In genomic region chr17:30253316-30253715, GRCh38 we compare ENCODE assay signal across 14 cellular contexts. TPM values are rescaled to one million over a fixed set of nuclear protein-coding genes. Genes with fewer than 3 reads are reported as not detected.
"Had no signal": no experiment of that assay in that cellular context is flagged by ENCODE, and none has a peak within 500 bp of the region (broad histone marks: within the 10 kb centered on the region; RNA-seq: fewer than 3 reads in every experiment).

No MANE protein-coding gene starts in this region.

- H3K9me3 Mint-ChIP-seq: activated naive CD4-positive, alpha-beta T cell treated with anti-CD3 and anti-CD28 coated beads, Interleukin-2, amount 10 ng/mL, durations not matched to agents 7 days and 5 days; activated T-helper 2 cell treated with anti-CD3 and anti-CD28 coated beads, Interferon-gamma antibody, Interleukin-2, Interleukin-4, amounts not matched to agents 10 μg/mL and 5 μg/mL and 100 μg/mL, durations not matched to agents 14 hours and 24 hours and 36 hours; immature natural killer cell had no signal

- ATAC-seq: body of pancreas, esophagus mucosa, right lobe of liver had no signal

- H3K27me3 ChIP-seq: adrenal gland, body of pancreas, right lobe of liver had no signal

- DNase-seq: activated CD4-positive, alpha-beta T cell treated with anti-CD3 and anti-CD28 coated beads for 48 hours; activated naive CD4-positive, alpha-beta T cell treated with anti-CD3 and anti-CD28 coated beads, Interleukin-2, amount 10 ng/mL, durations not matched to agents 7 days and 5 days; adrenal gland; body of pancreas; cerebellar nuclear complex; dermis blood vessel endothelial cell; immature natural killer cell; mesendoderm; right lobe of liver; stimulated activated CD4-positive, alpha-beta T cell treated with anti-CD3 and anti-CD28 coated beads, Interleukin-1b, Interleukin-23, amount 100 ng/mL, for 48 hours; stimulated activated naive CD4-positive, alpha-beta T cell; T1000 had no signal

- H3K27me3 Mint-ChIP-seq: activated naive CD4-positive, alpha-beta T cell treated with anti-CD3 and anti-CD28 coated beads, Interleukin-2, amount 10 ng/mL, durations not matched to agents 7 days and 5 days had no signal

- H3K4me3 ChIP-seq: adrenal gland, body of pancreas, right lobe of liver had no signal

- H3K9me3 ChIP-seq: adrenal gland, body of pancreas, right lobe of liver had no signal

- H3K4me1 Mint-ChIP-seq: activated naive CD4-positive, alpha-beta T cell treated with anti-CD3 and anti-CD28 coated beads, Interleukin-2, amount 10 ng/mL, durations not matched to agents 7 days and 5 days had no signal

- H3K27ac Mint-ChIP-seq: activated naive CD4-positive, alpha-beta T cell treated with anti-CD3 and anti-CD28 coated beads, Interleukin-2, amount 10 ng/mL, durations not matched to agents 7 days and 5 days; activated T-helper 2 cell treated with anti-CD3 and anti-CD28 coated beads, Interferon-gamma antibody, Interleukin-2, Interleukin-4, amounts not matched to agents 10 μg/mL and 5 μg/mL and 100 μg/mL, durations not matched to agents 14 hours and 24 hours and 36 hours had no signal

- H3K4me1 ChIP-seq: body of pancreas had no signal

- H3K4me3 Mint-ChIP-seq: activated naive CD4-positive, alpha-beta T cell treated with anti-CD3 and anti-CD28 coated beads, Interleukin-2, amount 10 ng/mL, durations not matched to agents 7 days and 5 days; immature natural killer cell had no signal

- H3K36me3 ChIP-seq: right lobe of liver had no signal

- H3K27ac ChIP-seq: adrenal gland, right lobe of liver had no signal

RNA-seq across cellular contexts. Expression of gene SLC6A4, which starts 17.8 kb away (rescaled TPM):
- total RNA-seq: activated T-helper 2 cell treated with anti-CD3 and anti-CD28 coated beads, Interferon-gamma antibody, Interleukin-2, Interleukin-4, amounts not matched to agents 10 μg/mL and 5 μg/mL and 100 μg/mL, durations not matched to agents 14 hours and 24 hours and 36 hours; right lobe of liver had no signal
